Comparison of ENCODE assay signal across 1 cellular context in the genomic region with DNA sequence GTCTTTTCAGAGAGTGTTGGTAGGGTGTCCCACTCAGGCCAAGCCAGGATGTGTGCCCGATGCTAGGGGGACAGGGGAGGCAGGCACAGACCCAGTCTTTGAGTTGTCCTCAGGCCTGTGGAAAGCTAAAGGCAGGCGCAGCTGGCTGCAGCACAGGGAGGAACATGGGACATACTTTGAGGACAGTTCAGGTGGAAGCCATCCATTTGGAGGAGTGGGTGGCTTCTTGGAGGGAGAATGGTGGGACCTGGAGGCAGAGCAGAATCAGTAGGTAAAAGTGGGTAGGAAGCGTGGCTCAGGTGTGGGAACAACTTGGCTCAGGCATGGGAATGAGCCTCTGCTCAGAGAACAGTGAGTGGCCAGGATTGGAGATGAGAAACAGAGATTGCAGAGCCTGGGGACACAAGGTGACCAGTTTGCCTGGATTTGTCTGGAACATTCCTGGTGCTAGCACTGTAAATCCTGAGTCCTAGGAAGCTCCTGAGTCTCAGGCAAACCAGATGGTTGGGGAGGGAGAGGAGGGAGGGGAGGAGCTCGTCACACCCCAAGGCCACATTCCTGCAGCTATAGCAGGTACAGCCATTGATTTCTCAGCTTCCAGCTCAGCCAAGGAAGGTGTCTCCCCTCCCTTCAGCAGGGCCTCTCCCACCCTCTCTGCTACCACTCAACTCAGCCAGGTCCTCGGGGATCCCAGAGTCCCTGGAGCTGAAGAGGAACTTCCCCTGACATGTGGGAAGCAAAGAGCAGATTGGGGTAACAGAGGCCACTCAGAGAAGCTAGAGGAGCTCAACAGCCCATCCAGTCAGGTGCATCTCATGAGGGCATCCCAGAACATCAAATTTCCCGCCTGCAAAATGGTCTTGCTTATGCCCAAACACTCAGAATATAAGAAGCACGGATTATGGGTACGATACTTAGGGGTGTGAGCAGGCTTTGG.
TF ChIP-seq lines count a peak whose summit lies in the region.

No MANE protein-coding gene starts in this region.

TF ChIP-seq in HepG2, 621 proteins besides CTCF, POLR2A, EP300 and RAD21 (continued from another document and continues in another):
- no peak for TF ChIP-seq USF2 (IDR thresholded peaks at IDR 0.05; ENCODE audit: low read depth, low read length)
- 0 out of 2 replicates have a peak, but pooled peaks have one; percentile 43 for TF ChIP-seq USF2 (CRISPR knock-in tag; IDR thresholded peaks at IDR 0.05; ENCODE audit: borderline replicate concordance)
- no peak for TF ChIP-seq MATR3 (CRISPR knock-in tag; IDR thresholded peaks at IDR 0.05)
- no peak for TF ChIP-seq NFE2L1 (CRISPR knock-in tag; IDR thresholded peaks at IDR 0.05; ENCODE audit: borderline replicate concordance)
- no peak for TF ChIP-seq ASH2L (IDR thresholded peaks at IDR 0.05; ENCODE audit: insufficient read length, low read depth, low read length)
- 0 out of 2 replicates have a peak, but pooled peaks have one; percentile 32 for TF ChIP-seq MAX (IDR thresholded peaks at IDR 0.05)
- TF ChIP-seq, protein P1, sequence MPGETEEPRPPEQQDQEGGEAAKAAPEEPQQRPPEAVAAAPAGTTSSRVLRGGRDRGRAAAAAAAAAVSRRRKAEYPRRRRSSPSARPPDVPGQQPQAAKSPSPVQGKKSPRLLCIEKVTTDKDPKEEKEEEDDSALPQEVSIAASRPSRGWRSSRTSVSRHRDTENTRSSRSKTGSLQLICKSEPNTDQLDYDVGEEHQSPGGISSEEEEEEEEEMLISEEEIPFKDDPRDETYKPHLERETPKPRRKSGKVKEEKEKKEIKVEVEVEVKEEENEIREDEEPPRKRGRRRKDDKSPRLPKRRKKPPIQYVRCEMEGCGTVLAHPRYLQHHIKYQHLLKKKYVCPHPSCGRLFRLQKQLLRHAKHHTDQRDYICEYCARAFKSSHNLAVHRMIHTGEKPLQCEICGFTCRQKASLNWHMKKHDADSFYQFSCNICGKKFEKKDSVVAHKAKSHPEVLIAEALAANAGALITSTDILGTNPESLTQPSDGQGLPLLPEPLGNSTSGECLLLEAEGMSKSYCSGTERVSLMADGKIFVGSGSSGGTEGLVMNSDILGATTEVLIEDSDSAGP (CRISPR knock-in tag; IDR thresholded peaks at IDR 0.05; ENCODE audit: borderline replicate concordance), result peak; percentile 53; the same call in 1 of the 2 replicates
- TF ChIP-seq ZNF44 (CRISPR knock-in tag; IDR thresholded peaks at IDR 0.05), result no peak
- TF ChIP-seq, protein P2, sequence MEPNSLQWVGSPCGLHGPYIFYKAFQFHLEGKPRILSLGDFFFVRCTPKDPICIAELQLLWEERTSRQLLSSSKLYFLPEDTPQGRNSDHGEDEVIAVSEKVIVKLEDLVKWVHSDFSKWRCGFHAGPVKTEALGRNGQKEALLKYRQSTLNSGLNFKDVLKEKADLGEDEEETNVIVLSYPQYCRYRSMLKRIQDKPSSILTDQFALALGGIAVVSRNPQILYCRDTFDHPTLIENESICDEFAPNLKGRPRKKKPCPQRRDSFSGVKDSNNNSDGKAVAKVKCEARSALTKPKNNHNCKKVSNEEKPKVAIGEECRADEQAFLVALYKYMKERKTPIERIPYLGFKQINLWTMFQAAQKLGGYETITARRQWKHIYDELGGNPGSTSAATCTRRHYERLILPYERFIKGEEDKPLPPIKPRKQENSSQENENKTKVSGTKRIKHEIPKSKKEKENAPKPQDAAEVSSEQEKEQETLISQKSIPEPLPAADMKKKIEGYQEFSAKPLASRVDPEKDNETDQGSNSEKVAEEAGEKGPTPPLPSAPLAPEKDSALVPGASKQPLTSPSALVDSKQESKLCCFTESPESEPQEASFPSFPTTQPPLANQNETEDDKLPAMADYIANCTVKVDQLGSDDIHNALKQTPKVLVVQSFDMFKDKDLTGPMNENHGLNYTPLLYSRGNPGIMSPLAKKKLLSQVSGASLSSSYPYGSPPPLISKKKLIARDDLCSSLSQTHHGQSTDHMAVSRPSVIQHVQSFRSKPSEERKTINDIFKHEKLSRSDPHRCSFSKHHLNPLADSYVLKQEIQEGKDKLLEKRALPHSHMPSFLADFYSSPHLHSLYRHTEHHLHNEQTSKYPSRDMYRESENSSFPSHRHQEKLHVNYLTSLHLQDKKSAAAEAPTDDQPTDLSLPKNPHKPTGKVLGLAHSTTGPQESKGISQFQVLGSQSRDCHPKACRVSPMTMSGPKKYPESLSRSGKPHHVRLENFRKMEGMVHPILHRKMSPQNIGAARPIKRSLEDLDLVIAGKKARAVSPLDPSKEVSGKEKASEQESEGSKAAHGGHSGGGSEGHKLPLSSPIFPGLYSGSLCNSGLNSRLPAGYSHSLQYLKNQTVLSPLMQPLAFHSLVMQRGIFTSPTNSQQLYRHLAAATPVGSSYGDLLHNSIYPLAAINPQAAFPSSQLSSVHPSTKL (CRISPR knock-in tag; IDR thresholded peaks at IDR 0.05), result peak; percentile 33; the same call in 1 of the 2 replicates
- peak; percentile 60; the same call in 1 of the 2 replicates for TF ChIP-seq SALL1 (CRISPR knock-in tag; IDR thresholded peaks at IDR 0.05)
- no peak for TF ChIP-seq NFE2L2 (IDR thresholded peaks at IDR 0.05; ENCODE audit: low read length)
- TF ChIP-seq TCF12 (IDR thresholded peaks at IDR 0.05), result no peak
- peak; percentile 71; the same call in 1 of the 2 replicates for TF ChIP-seq TCF12 (CRISPR knock-in tag; IDR thresholded peaks at IDR 0.05)
- TF ChIP-seq HIC2 (CRISPR knock-in tag; IDR thresholded peaks at IDR 0.05; ENCODE audit: low read depth), result peak; percentile 14; the same call in 1 of the 2 replicates
- TF ChIP-seq RERE (CRISPR knock-in tag; IDR thresholded peaks at IDR 0.05; ENCODE audit: low read depth), result no peak
- no peak for TF ChIP-seq ZKSCAN5 (CRISPR knock-in tag; IDR thresholded peaks at IDR 0.05)
- TF ChIP-seq, protein P3, sequence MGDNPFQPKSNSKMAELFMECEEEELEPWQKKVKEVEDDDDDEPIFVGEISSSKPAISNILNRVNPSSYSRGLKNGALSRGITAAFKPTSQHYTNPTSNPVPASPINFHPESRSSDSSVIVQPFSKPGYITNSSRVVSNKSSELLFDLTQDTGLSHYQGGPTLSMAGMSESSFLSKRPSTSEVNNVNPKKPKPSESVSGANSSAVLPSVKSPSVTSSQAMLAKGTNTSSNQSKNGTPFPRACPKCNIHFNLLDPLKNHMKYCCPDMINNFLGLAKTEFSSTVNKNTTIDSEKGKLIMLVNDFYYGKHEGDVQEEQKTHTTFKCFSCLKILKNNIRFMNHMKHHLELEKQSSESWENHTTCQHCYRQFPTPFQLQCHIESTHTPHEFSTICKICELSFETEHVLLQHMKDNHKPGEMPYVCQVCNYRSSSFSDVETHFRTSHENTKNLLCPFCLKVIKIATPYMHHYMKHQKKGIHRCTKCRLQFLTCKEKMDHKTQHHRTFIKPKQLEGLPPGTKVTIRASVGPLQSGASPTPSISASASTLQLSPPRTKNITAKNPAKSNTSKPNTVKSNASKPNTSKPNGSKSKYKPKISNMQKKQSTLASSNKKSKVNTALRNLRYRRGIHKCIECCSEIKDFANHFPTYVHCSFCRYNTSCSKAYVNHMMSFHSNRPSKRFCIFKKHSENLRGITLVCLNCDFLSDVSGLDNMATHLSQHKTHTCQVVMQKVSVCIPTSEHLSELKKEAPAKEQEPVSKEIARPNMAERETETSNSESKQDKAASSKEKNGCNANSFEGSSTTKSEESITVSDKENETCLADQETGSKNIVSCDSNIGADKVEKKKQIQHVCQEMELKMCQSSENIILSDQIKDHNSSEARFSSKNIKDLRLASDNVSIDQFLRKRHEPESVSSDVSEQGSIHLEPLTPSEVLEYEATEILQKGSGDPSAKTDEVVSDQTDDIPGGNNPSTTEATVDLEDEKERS (CRISPR knock-in tag; IDR thresholded peaks at IDR 0.05), result peak; percentile 35; the same call in 1 of the 2 replicates
- 0 out of 2 replicates have a peak, but pooled peaks have one; percentile 12 for TF ChIP-seq YEATS2 (CRISPR knock-in tag; IDR thresholded peaks at IDR 0.05; ENCODE audit: borderline replicate concordance)
- TF ChIP-seq POLR2AphosphoS5 (IDR thresholded peaks at IDR 0.05; ENCODE audit: low read depth, low read length), result peak; percentile 53
- TF ChIP-seq CENPT (CRISPR knock-in tag; IDR thresholded peaks at IDR 0.05; ENCODE audit: low read depth), result no peak
- TF ChIP-seq ATF1 (CRISPR knock-in tag; IDR thresholded peaks at IDR 0.05), result no peak
- TF ChIP-seq ELF1 (CRISPR knock-in tag; IDR thresholded peaks at IDR 0.05), result no peak
- TF ChIP-seq MTA1 (CRISPR knock-in tag; IDR thresholded peaks at IDR 0.05; ENCODE audit: borderline replicate concordance), result 0 out of 2 replicates have a peak, but pooled peaks have one; percentile 51
- TF ChIP-seq ZNF432 (CRISPR knock-in tag; IDR thresholded peaks at IDR 0.05; ENCODE audit: borderline replicate concordance), result no peak; the same call in 1 of the 2 replicates
- peak; percentile 21; the same call in 1 of the 2 replicates for TF ChIP-seq ZMYM3 (CRISPR knock-in tag; IDR thresholded peaks at IDR 0.05)
- TF ChIP-seq ARNT2 (CRISPR knock-in tag; IDR thresholded peaks at IDR 0.05; ENCODE audit: low read depth), result no peak
- no peak for TF ChIP-seq SNAPC2 (CRISPR knock-in tag; IDR thresholded peaks at IDR 0.05)
- no peak for TF ChIP-seq ZNF724P (CRISPR knock-in tag; IDR thresholded peaks at IDR 0.05; ENCODE audit: borderline replicate concordance)
- no peak for TF ChIP-seq SMC3 (IDR thresholded peaks at IDR 0.05; ENCODE audit: low read length)
- TF ChIP-seq ZNF235 (CRISPR knock-in tag; IDR thresholded peaks at IDR 0.05; ENCODE audit: borderline replicate concordance), result no peak
- TF ChIP-seq ZZZ3 (CRISPR knock-in tag; IDR thresholded peaks at IDR 0.05; ENCODE audit: borderline replicate concordance), result no peak
- no peak for TF ChIP-seq ZNF850 (CRISPR knock-in tag; conservative IDR thresholded peaks at IDR 0.05)
- TF ChIP-seq ZFX (CRISPR knock-in tag; IDR thresholded peaks at IDR 0.05; ENCODE audit: low read depth), result peak; percentile 70
